8 cellular contexts compared by ENCODE assay signal in genomic region chr11:96426356-96427103, GRCh38. TPM values are rescaled to one million over a fixed set of nuclear protein-coding genes. Genes with fewer than 3 reads are reported as not detected.
DNase-seq lines count a peak whose midpoint lies in the region; ATAC-seq, FAIRE-seq and TF ChIP-seq lines count a peak whose summit lies in the region.

No MANE protein-coding gene starts in this region.

- ATAC-seq in thoracic aorta (ENCODE audit: insufficient number of reproducible peaks, low FRiP score, low read depth): no peak

- H3K36me3 ChIP-seq in thoracic aorta: no peaks in the 10 kb centered on the region

- CTCF ChIA-PET in GM10248 (lab: Yijun Ruan, JAX): interaction anchor here (0.7 to 2.3 kb wide), 12 partner anchors 30 to 1824 kb away, joined by 3 to 10 read pairs (median 3); no protein-coding TSS in a partner anchor
- CTCF ChIA-PET in MCF 10A (lab: Yijun Ruan, JAX): interaction anchor here (0.5 to 2.5 kb wide), 19 partner anchors 10 to 1965 kb away, joined by 3 to 9 read pairs (median 3); no protein-coding TSS in a partner anchor

- TF ChIP-seq POLR2A in lower leg skin (IDR thresholded peaks at IDR 0.05): no peak

- H3K4me1 Mint-ChIP-seq in HFFc6 (ENCODE audit: low read depth) (peaks cover 29% of the 10 kb centered on the region), MCF 10A (ENCODE audit: insufficient read depth, unreplicated experiment) (no peaks in the 10 kb centered on the region)

- no peaks in the 10 kb centered on the region for H3K9me3 ChIP-seq in thoracic aorta

- H3K4me3 ChIP-seq in thoracic aorta: no peak overlapping the region
- H3K4me3 ChIP-seq in lower leg skin (ENCODE audit: low read depth, poor library complexity, severe bottlenecking): no peak overlapping the region

- no peaks in the 10 kb centered on the region for H3K4me1 ChIP-seq in thoracic aorta (ENCODE audit: control insufficient read depth in 1 of 2, low read depth in 2 of 2)

- peak; percentile 97 for FAIRE-seq in islet of Langerhans (lab: Jason Lieb, UNC)

- no peaks in the 10 kb centered on the region for H3K27me3 ChIP-seq in thoracic aorta (replicated peaks; ENCODE audit: insufficient read depth)

- POLR2A ChIA-PET in GM10248 (lab: Yijun Ruan, JAX): no interaction called here
- POLR2A ChIA-PET in MCF 10A (lab: Yijun Ruan, JAX): interaction anchor here (1.2 kb wide), 1 partner anchor 638 kb away, joined by 3 read pairs; no protein-coding TSS in a partner anchor

- no peak overlapping the region for H3K27ac ChIP-seq in thoracic aorta

- H3K9me3 Mint-ChIP-seq in HFFc6 (no peaks in the 10 kb centered on the region), MCF 10A (ENCODE audit: unreplicated experiment) (peaks cover 1% of the 10 kb centered on the region)

- no peaks in the 10 kb centered on the region for H3K36me3 Mint-ChIP-seq in HFFc6 (ENCODE audit: low read depth)
- no peaks in the 10 kb centered on the region for H3K36me3 Mint-ChIP-seq in MCF 10A (ENCODE audit: insufficient read depth, unreplicated experiment)

- intact Hi-C loops in MCF 10A (cut with micrococcal nuclease) (loop anchor here (1.0 to 10.0 kb wide), 5 partner anchors 590 to 1912 kb away; partner anchors contain the start of genes C11orf97 and FAM76B), lower leg skin (cut with DNase I; ENCODE audit: low total_unique reads) (no loop called here)

- peak; percentile 18 for TF ChIP-seq CTCF in GM10248 (IDR thresholded peaks at IDR 0.05; ENCODE audit: control extremely low read depth, extremely low read depth, low read depth, missing control alignments)
- TF ChIP-seq CTCF in HFFc6 (IDR thresholded peaks at IDR 0.05): peak; percentile 85
- TF ChIP-seq CTCF in MCF 10A (IDR thresholded peaks at IDR 0.05; ENCODE audit: unreplicated experiment): peak; percentile 59
- TF ChIP-seq CTCF in thoracic aorta (IDR thresholded peaks at IDR 0.05): peak; percentile 42
- TF ChIP-seq CTCF in lower leg skin (IDR thresholded peaks at IDR 0.05): peak in 1 of 3 donors; percentile 20

- no peak overlapping the region for H3K27ac Mint-ChIP-seq in HFFc6
- H3K27ac Mint-ChIP-seq in MCF 10A (ENCODE audit: low read depth, unreplicated experiment): no peak overlapping the region

- no peaks in the 10 kb centered on the region; the same call in none of the 2 replicates for H3K27me3 Mint-ChIP-seq in HFFc6 (ENCODE audit: insufficient read depth)
- peaks cover 81% of the 10 kb centered on the region for H3K27me3 Mint-ChIP-seq in MCF 10A (ENCODE audit: insufficient read depth, unreplicated experiment)

- no TSS peak for BruUV-seq in MCF 10A (replicated peaks; lab: Mats Ljungman, UMichigan)

- peak overlapping the region; percentile 45; the same call in 1 of the 2 replicates for H3K4me3 Mint-ChIP-seq in HFFc6
- no peak overlapping the region for H3K4me3 Mint-ChIP-seq in MCF 10A (ENCODE audit: unreplicated experiment)

- WGBS in lower leg skin, 2 donors: 20 to 26% methylated on average over 8 of the region's 8 CpGs

- DNase-seq in GM10248 (ENCODE audit: extremely low spot score) (peak; percentile 42), HFFc6 (peak; percentile 21), NCI-H2227 (lab: John Stamatoyannopoulos, UW; ENCODE audit: unreplicated experiment) (peak; percentile 70), MCF 10A (ENCODE audit: unreplicated experiment) (peak; percentile 53), thoracic aorta (ENCODE audit: low spot score) (no peak), lower leg skin (ENCODE audit: low spot score in 2 of 2) (no peak)
- DNase-seq in stimulated activated CD4-positive, alpha-beta T cell treated with anti-CD3 and anti-CD28 coated beads, Interleukin-1b, Interleukin-23, amount 100 ng/mL, for 48 hours: no peak

RNA-seq across cellular contexts. Expression of gene JRKL, which starts 36.7 kb away (rescaled TPM):
- 10 to 100 TPM; 11.1 to 15.1 (median 13.5) TPM for total RNA-seq in HFFc6 (2021; fragmentation: NEBNext Ultra II Directional; extraction: Animal tissue kit (Norgen Biotek cat#: 25700))
- total RNA-seq in MCF 10A (2022): 11.5 and 16.3 TPM in 2 replicates
- 1 to 10 TPM; 5.4 to 8.5 TPM for total RNA-seq in thoracic aorta
- total RNA-seq in lower leg skin: 10 to 100 TPM in 1 of 4 donors, 1 to 10 TPM in 3; 4.0 to 10.2 (median 5.3) TPM

RNA-seq across cellular contexts. Expression of gene CCDC82, which starts 36.8 kb away (rescaled TPM):
- 10 to 100 TPM; 14.0 to 18.2 (median 17.2) TPM for total RNA-seq in HFFc6 (2021; fragmentation: NEBNext Ultra II Directional; extraction: Animal tissue kit (Norgen Biotek cat#: 25700))
- 15.8 and 21.4 TPM in 2 replicates for total RNA-seq in MCF 10A (2022)
- 10 to 100 TPM; 28.8 to 34.2 TPM for total RNA-seq in thoracic aorta
- 10 to 100 TPM in 1 of 4 donors, 1 to 10 TPM in 3; 5.4 to 15.2 (median 7.8) TPM for total RNA-seq in lower leg skin

Comparison
In these comparisons a context has a peak if more than half of its experiments do, and no peak if none do; other contexts are left out.
1. DNase-seq: peak in GM10248 (single experiment), HFFc6 (single experiment), NCI-H2227 (single experiment) and MCF 10A (single experiment); none in thoracic aorta (single experiment), stimulated activated CD4-positive, alpha-beta T cell treated with anti-CD3 and anti-CD28 coated beads, Interleukin-1b, Interleukin-23, amount 100 ng/mL, for 48 hours (single experiment) and lower leg skin (0 of 2).